ENCODE assay signal across 8 cellular contexts in the genomic region with DNA sequence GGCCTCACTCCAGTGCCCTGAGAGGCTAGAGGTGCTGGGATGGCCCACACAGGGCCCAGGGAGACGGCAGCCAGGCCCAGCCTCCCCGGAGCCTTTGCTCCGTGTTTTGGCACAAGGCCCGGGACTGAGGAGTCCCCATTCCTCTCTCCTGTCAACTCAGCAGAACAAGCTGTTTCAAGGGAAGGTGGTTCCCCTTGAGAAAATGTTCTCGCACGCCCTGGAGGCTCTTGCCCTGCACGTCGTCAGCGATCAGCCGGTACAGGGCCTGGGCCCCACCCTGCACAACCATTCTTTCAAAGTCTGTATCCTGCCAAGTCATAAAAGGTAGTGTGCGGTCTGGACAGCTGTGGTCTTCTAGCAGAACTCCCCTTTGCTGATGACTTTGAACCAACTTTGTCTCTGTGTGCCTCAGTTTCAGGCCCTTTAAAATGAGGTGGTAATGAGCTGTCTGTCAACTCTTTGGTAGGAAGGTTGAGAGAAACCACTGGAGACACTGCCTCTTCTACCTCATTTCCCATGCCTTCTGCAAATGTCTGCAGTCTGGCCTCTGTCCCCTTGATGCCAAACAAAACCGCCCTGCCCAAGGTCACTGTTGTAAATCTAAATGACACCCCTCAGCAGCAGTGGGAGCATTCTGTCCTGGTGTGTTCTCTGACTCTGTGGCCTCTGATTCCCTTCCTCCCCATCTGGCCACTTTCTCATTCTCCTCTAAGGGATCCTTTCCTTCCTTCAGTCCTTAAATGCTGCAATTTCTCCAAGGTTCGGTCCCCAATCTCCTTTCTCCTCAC.
DNase-seq lines count a peak whose midpoint lies in the region; ATAC-seq and TF ChIP-seq lines count a peak whose summit lies in the region.

No MANE protein-coding gene starts in this region.

- H3K4me1 ChIP-seq in esophagus squamous epithelium: peaks cover 0 to 47% (median 29%) of the 10 kb centered on the region in 3 donors
- peaks cover 8% of the 10 kb centered on the region for H3K4me1 ChIP-seq in prostate gland (replicated peaks)

- CTCF ChIA-PET in T-cell (lab: Charles Lee): interaction anchor here (0.6 to 0.9 kb wide), 2 partner anchors 83 to 220 kb away, joined by 3 read pairs; no protein-coding TSS in a partner anchor

- H3K9me3 Mint-ChIP-seq in T-cell: no peaks in the 10 kb centered on the region

- peak overlapping the region; percentile 25 to 70 for H3K27ac Mint-ChIP-seq in T-cell

- H3K4me3 ChIP-seq in esophagus squamous epithelium (no peak overlapping the region), prostate gland (no peak overlapping the region)

- WGBS in esophagus squamous epithelium, 2 donors: 21 to 36% methylated on average over 11 to 13 of the region's 13 CpGs
- WGBS in prostate gland: 12% methylated on average over 13 of the region's 13 CpGs

- H3K27me3 Mint-ChIP-seq in T-cell: no peaks in the 10 kb centered on the region

- DNase-seq in T-cell (peak in 33 of 34 experiments; percentile 20 to 67 (median 45)), esophagus squamous epithelium (lab: John Stamatoyannopoulos, UW) (no peak), prostate gland (ENCODE audit: low spot score) (peak; percentile 93), SHP77 (lab: John Stamatoyannopoulos, UW) (no peak), DMS114 treated with DMSO at 0.1 percent for 48 hours (lab: John Stamatoyannopoulos, UW; ENCODE audit: unreplicated experiment) (no peak)
- no peak for DNase-seq in NK-92 treated with Interleukin-12 subunit alpha and Interleukin-12 subunit beta, amount 100 ng/mL, for 24 hours (lab: John Stamatoyannopoulos, UW)

- TF ChIP-seq CTCF in esophagus squamous epithelium (IDR thresholded peaks at IDR 0.05): no peak
- TF ChIP-seq CTCF in prostate gland (IDR thresholded peaks at IDR 0.05): no peak

- H3K36me3 ChIP-seq in esophagus squamous epithelium (no peaks in the 10 kb centered on the region), prostate gland (no peaks in the 10 kb centered on the region)

- H3K9me3 ChIP-seq in esophagus squamous epithelium (no peaks in the 10 kb centered on the region), prostate gland (no peaks in the 10 kb centered on the region)

- ATAC-seq in GM18511 (IDR thresholded peaks at IDR 0.05; ENCODE audit: unreplicated experiment) (peak; percentile 81), HG02759 (IDR thresholded peaks at IDR 0.05; ENCODE audit: unreplicated experiment) (peak; percentile 97), T-cell (replicated peaks in 1 of 4) (peak; percentile 81 to 99 (median 92))

- TF ChIP-seq POLR2A in esophagus squamous epithelium (IDR thresholded peaks at IDR 0.05) (peak in 2 of 4 donors; percentile 20 to 21), prostate gland (IDR thresholded peaks at IDR 0.05) (no peak)

- H3K27me3 ChIP-seq in esophagus squamous epithelium (no peaks in the 10 kb centered on the region), prostate gland (replicated peaks; ENCODE audit: insufficient read depth) (no peaks in the 10 kb centered on the region)

- POLR2A ChIA-PET in T-cell (lab: Charles Lee): no interaction called here

- no peaks in the 10 kb centered on the region for H3K36me3 Mint-ChIP-seq in T-cell

- peak overlapping the region in 1 of 3 donors; percentile 5 for H3K4me3 Mint-ChIP-seq in T-cell

- intact Hi-C loops in esophagus squamous epithelium (cut with DNase I): no loop called here
- intact Hi-C loops in prostate gland (cut with DNase I): no loop called here

- H3K27ac ChIP-seq in esophagus squamous epithelium: peak overlapping the region; percentile 36 to 76 (median 68)
- peak overlapping the region; percentile 70 to 75 for H3K27ac ChIP-seq in prostate gland

- H3K4me1 Mint-ChIP-seq in T-cell: peaks cover 16 to 21% (median 17%) of the 10 kb centered on the region in 3 donors

Comparison
In these comparisons a context has a peak if more than half of its experiments do, and no peak if none do; other contexts are left out.
1. DNase-seq: peak in T-cell (33 of 34) and prostate gland (single experiment); none in esophagus squamous epithelium (single experiment), NK-92 treated with Interleukin-12 subunit alpha and Interleukin-12 subunit beta, amount 100 ng/mL, for 24 hours (single experiment), SHP77 (0 of 2) and DMS114 treated with DMSO at 0.1 percent for 48 hours (single experiment).
2. Peak in every context shown above with its lines, with median percentiles within 50 percentile points of each other: ATAC-seq.